Comparison of ENCODE assay signal across 8 cellular contexts in the genomic region with DNA sequence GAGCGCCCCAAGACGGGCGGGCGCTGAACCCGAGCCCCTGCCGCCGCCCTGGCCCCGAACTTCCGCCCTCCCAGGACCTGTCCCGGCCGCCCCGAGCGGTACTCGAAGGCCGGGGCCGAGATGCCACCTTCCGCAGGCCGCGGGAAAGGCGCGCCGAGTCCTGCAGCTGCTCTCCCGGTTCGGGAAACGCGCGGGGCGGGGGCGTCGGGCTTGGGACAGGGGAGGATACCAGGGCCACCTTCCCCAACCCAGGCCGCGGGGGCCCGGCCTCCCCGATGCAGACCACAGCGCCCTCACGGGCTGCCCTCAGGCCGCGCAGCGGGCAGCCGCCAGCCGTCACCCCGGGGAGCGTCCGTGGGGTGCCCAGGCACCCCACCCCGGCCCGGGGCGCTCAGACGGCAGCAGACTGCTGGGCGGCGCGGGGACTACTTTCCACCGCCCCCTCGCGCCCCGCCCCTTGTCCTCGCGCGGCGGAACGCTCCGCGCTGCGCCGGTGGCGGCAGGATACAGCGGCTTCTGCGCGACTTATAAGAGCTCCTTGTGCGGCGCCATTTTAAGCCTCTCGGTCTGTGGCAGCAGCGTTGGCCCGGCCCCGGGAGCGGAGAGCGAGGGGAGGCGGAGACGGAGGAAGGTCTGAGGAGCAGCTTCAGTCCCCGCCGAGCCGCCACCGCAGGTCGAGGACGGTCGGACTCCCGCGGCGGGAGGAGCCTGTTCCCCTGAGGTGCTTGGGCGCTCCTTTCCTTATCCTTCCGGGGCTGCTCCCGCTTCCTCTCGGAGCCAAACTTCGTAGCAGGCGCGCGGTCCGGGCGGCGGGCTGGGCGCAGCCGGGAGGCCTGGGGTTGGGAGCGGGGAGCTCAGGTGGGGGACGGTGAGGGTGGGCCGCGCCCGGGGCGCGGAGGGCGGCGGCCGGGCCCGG.
DNase-seq lines count a peak whose midpoint lies in the region; ATAC-seq and TF ChIP-seq lines count a peak whose summit lies in the region.

A gene (plus strand): TSS at position 556 of the 916 bp plus-strand sequence. CDS start 24,564 bp downstream, outside the sequence.

- peak; percentile 92 for DNase-seq in D341Med (ENCODE audit: low spot score)
- DNase-seq in HUDEP-2 (lab: John Stamatoyannopoulos, UW; ENCODE audit: unreplicated experiment in 76 of 76): peak; percentile 22 to 89 (median 77)
- DNase-seq in OCI-M1 (lab: John Stamatoyannopoulos, UW): peak; percentile 91
- peak; percentile 96 for DNase-seq in activated T-cell treated with anti-CD3 and anti-CD28 coated beads, Interleukin-2, amount 50 U/mL, for 1 hour
- DNase-seq in erythroblast (lab: John Stamatoyannopoulos, UW): peak; percentile 96 to 97
- peak; percentile 81 to 88 for DNase-seq in stimulated activated CD8-positive, alpha-beta memory T cell treated with anti-CD3 and anti-CD28 coated beads, Interleukin-7, amount 100 ng/mL, for 1 hour (ENCODE audit: low read depth in 2 of 2)

- no peaks in the 10 kb centered on the region for H3K27me3 ChIP-seq in mucosa of stomach (ENCODE audit: control insufficient read depth, insufficient read depth, low read length)

- ATAC-seq in GM21381 (IDR thresholded peaks at IDR 0.05; ENCODE audit: unreplicated experiment): peak; percentile 68

- H3K4me1 ChIP-seq in mucosa of stomach (ENCODE audit: control insufficient read depth, insufficient read depth, low read length): peaks cover 21% of the 10 kb centered on the region

- peak within 1 kb of the TSS; percentile 89 for H3K4me3 ChIP-seq in mucosa of stomach (ENCODE audit: low read length)

- H3K9me3 ChIP-seq in mucosa of stomach (ENCODE audit: control insufficient read depth, low read length): no peaks in the 10 kb centered on the region

- H3K9ac ChIP-seq in mucosa of stomach (ENCODE audit: low read length): peak within 1 kb of the TSS; percentile 98

- no peaks in the 10 kb centered on the region for H3K36me3 ChIP-seq in mucosa of stomach (ENCODE audit: control insufficient read depth, insufficient read depth, low read length)

- TF ChIP-seq POLR2A in erythroblast (IDR thresholded peaks at IDR 0.05; ENCODE audit: low read length): peak; percentile 98

Comparison
In these comparisons a context has a peak if more than half of its experiments do, and no peak if none do; other contexts are left out.
1. Peak in every context shown above with its lines: DNase-seq, ATAC-seq and H3K4me3 ChIP-seq.